ENCODE assay signal across 1 cellular context in genomic region chr2:64751286-64752260, GRCh38.
TF ChIP-seq lines count a peak whose summit lies in the region.

No MANE protein-coding gene starts in this region.

TF ChIP-seq in HepG2, 621 proteins besides CTCF, POLR2A, EP300 and RAD21 (continued from another document and continues in another):
- TF ChIP-seq, protein P1, sequence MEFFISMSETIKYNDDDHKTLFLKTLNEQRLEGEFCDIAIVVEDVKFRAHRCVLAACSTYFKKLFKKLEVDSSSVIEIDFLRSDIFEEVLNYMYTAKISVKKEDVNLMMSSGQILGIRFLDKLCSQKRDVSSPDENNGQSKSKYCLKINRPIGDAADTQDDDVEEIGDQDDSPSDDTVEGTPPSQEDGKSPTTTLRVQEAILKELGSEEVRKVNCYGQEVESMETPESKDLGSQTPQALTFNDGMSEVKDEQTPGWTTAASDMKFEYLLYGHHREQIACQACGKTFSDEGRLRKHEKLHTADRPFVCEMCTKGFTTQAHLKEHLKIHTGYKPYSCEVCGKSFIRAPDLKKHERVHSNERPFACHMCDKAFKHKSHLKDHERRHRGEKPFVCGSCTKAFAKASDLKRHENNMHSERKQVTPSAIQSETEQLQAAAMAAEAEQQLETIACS (CRISPR knock-in tag; IDR thresholded peaks at IDR 0.05), result no peak; the same call in 1 of the 2 replicates
- no peak; the same call in 1 of the 2 replicates for TF ChIP-seq ZNF614 (CRISPR knock-in tag; IDR thresholded peaks at IDR 0.05; ENCODE audit: borderline replicate concordance)
- peak; percentile 85; the same call in 1 of the 2 replicates for TF ChIP-seq MTF2 (CRISPR knock-in tag; IDR thresholded peaks at IDR 0.05; ENCODE audit: borderline replicate concordance)
- TF ChIP-seq BHLHE40 (IDR thresholded peaks at IDR 0.05; ENCODE audit: low read length), result peak; percentile 63
- peak; percentile 79 for TF ChIP-seq POGK (CRISPR knock-in tag; conservative IDR thresholded peaks at IDR 0.05)
- peak; percentile 93; the same call in 1 of the 2 replicates for TF ChIP-seq ZFP41 (CRISPR knock-in tag; IDR thresholded peaks at IDR 0.05; ENCODE audit: borderline replicate concordance)
- TF ChIP-seq PPARG (CRISPR knock-in tag; conservative IDR thresholded peaks at IDR 0.05), result no peak
- peak; percentile 29; the same call in 1 of the 2 replicates for TF ChIP-seq ZNF235 (CRISPR knock-in tag; IDR thresholded peaks at IDR 0.05; ENCODE audit: borderline replicate concordance)
- 0 out of 2 replicates have a peak, but pooled peaks have one; percentile 76 for TF ChIP-seq HES4 (CRISPR knock-in tag; IDR thresholded peaks at IDR 0.05; ENCODE audit: borderline replicate concordance)
- peak; percentile 23; the same call in 1 of the 2 replicates for TF ChIP-seq KAT7 (CRISPR knock-in tag; IDR thresholded peaks at IDR 0.05; ENCODE audit: borderline replicate concordance)
- no peak for TF ChIP-seq RORA (CRISPR knock-in tag; IDR thresholded peaks at IDR 0.05)
- peak; percentile 56 for TF ChIP-seq TEAD3 (CRISPR knock-in tag; optimal IDR thresholded peaks at IDR 0.05; ENCODE audit: borderline replicate concordance)
- TF ChIP-seq ELF3 (CRISPR knock-in tag; IDR thresholded peaks at IDR 0.05), result no peak
- peak; percentile 76 for TF ChIP-seq SRY (CRISPR knock-in tag; IDR thresholded peaks at IDR 0.05)
- TF ChIP-seq U2AF1 (optimal IDR thresholded peaks at IDR 0.05; ENCODE audit: low read depth, low read length), result no peak
- no peak for TF ChIP-seq ZNF260 (CRISPR knock-in tag; IDR thresholded peaks at IDR 0.05; ENCODE audit: borderline replicate concordance, low read depth)
- TF ChIP-seq ZNF772 (CRISPR knock-in tag; IDR thresholded peaks at IDR 0.05), result no peak
- TF ChIP-seq ZNF768 (CRISPR knock-in tag; IDR thresholded peaks at IDR 0.05), result peak; percentile 96
- TF ChIP-seq, protein P2, sequence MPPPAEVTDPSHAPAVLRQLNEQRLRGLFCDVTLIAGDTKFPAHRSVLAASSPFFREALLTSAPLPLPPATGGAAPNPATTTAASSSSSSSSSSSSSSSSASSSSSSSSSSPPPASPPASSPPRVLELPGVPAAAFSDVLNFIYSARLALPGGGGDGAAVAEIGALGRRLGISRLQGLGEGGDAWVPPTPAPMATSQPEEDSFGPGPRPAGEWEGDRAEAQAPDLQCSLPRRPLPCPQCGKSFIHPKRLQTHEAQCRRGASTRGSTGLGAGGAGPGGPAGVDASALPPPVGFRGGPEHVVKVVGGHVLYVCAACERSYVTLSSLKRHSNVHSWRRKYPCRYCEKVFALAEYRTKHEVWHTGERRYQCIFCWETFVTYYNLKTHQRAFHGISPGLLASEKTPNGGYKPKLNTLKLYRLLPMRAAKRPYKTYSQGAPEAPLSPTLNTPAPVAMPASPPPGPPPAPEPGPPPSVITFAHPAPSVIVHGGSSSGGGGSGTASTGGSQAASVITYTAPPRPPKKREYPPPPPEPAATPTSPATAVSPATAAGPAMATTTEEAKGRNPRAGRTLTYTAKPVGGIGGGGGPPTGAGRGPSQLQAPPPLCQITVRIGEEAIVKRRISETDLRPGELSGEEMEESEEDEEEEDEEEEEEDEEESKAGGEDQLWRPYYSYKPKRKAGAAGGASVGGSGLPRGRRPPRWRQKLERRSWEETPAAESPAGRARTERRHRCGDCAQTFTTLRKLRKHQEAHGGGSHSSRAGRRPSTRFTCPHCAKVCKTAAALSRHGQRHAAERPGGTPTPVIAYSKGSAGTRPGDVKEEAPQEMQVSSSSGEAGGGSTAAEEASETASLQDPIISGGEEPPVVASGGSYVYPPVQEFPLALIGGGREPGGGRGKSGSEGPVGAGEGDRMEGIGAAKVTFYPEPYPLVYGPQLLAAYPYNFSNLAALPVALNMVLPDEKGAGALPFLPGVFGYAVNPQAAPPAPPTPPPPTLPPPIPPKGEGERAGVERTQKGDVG (CRISPR knock-in tag; IDR thresholded peaks at IDR 0.05; ENCODE audit: borderline replicate concordance), result peak; percentile 76
- no peak for TF ChIP-seq ZFP36L2 (CRISPR knock-in tag; IDR thresholded peaks at IDR 0.05)
- TF ChIP-seq HMG20A (CRISPR knock-in tag; IDR thresholded peaks at IDR 0.05; ENCODE audit: borderline replicate concordance), result peak; percentile 55; the same call in 1 of the 2 replicates
- no peak for TF ChIP-seq SP1 (IDR thresholded peaks at IDR 0.05)
- peak; percentile 36; the same call in 1 of the 2 replicates for TF ChIP-seq SP1 (CRISPR knock-in tag; IDR thresholded peaks at IDR 0.05)
- TF ChIP-seq, protein P3, sequence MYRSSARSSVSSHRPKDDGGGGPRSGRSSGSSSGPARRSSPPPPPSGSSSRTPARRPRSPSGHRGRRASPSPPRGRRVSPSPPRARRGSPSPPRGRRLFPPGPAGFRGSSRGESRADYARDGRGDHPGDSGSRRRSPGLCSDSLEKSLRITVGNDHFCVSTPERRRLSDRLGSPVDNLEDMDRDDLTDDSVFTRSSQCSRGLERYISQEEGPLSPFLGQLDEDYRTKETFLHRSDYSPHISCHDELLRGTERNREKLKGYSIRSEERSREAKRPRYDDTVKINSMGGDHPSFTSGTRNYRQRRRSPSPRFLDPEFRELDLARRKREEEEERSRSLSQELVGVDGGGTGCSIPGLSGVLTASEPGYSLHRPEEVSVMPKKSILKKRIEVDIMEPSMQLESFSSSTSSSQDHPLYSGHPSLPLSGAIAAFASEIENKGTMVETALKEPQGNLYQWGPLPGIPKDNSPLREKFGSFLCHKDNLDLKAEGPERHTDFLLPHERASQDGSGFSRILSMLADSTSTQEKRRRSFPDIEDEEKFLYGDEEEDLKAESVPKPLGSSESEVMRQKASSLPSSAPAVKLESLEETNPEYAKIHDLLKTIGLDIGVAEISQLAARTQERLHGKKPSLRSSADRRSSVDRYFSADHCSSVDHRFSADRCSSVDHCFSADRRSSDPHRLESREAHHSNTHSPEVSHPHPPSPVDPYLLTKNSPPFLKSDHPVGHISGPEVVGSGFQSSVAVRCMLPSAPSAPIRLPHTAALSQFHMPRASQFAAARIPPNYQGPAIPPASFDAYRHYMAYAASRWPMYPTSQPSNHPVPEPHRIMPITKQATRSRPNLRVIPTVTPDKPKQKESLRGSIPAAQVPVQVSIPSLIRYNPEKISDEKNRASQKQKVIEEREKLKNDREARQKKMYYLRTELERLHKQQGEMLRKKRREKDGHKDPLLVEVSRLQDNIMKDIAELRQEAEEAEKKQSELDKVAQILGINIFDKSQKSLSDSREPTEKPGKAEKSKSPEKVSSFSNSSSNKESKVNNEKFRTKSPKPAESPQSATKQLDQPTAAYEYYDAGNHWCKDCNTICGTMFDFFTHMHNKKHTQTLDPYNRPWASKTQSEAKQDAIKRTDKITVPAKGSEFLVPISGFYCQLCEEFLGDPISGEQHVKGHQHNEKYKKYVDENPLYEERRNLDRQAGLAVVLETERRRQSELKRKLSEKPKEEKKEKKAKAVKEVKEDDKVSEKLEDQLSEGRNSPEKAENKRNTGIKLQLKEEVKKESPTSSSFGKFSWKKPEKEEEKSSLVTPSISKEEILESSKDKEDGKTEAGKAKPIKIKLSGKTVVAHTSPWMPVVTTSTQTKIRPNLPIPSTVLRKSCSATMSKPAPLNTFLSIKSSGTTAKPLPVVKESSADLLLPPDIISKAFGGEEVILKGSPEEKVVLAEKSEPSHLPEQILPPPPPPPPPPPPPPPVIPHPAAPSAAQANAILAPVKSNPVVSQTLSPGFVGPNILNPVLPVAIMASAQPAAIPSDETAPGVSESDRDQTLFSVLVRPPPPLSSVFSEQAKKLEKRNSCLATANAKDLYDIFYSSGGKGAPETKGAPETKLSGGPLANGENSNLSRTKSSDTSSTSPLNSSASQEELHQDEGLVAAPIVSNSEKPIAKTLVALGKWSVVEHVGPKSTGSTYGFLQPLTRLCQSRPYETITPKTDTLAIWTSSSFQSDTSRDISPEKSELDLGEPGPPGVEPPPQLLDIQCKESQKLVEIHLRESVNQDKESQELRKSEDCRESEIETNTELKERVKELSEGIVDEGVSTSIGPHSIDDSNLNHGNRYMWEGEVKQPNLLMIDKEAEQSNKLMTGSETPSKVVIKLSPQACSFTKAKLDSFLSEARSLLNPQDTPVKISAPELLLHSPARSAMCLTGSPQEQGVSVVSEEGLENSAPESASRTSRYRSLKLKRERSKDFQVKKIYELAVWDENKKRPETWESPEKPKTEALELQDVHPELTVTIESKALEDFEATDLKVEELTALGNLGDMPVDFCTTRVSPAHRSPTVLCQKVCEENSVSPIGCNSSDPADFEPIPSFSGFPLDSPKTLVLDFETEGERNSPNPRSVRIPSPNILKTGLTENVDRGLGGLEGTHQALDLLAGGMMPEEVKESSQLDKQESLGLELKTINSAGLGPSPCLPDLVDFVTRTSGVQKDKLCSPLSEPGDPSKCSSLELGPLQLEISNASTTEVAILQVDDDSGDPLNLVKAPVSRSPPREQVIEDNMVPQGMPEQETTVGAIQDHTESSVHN (CRISPR knock-in tag; IDR thresholded peaks at IDR 0.05), result no peak
- TF ChIP-seq THRA (CRISPR knock-in tag; IDR thresholded peaks at IDR 0.05; ENCODE audit: borderline replicate concordance), result peak; percentile 52; the same call in 1 of the 2 replicates
- TF ChIP-seq KDM2A (CRISPR knock-in tag; IDR thresholded peaks at IDR 0.05; ENCODE audit: borderline replicate concordance, low read depth), result peak; percentile 89; the same call in 1 of the 2 replicates
- no peak; the same call in 1 of the 2 replicates for TF ChIP-seq TOPORS (CRISPR knock-in tag; IDR thresholded peaks at IDR 0.05)
- TF ChIP-seq ZNF230 (CRISPR knock-in tag; IDR thresholded peaks at IDR 0.05), result peak; percentile 95
- TF ChIP-seq ZNF317 (CRISPR knock-in tag; IDR thresholded peaks at IDR 0.05), result peak; percentile 78
- TF ChIP-seq, protein P4, sequence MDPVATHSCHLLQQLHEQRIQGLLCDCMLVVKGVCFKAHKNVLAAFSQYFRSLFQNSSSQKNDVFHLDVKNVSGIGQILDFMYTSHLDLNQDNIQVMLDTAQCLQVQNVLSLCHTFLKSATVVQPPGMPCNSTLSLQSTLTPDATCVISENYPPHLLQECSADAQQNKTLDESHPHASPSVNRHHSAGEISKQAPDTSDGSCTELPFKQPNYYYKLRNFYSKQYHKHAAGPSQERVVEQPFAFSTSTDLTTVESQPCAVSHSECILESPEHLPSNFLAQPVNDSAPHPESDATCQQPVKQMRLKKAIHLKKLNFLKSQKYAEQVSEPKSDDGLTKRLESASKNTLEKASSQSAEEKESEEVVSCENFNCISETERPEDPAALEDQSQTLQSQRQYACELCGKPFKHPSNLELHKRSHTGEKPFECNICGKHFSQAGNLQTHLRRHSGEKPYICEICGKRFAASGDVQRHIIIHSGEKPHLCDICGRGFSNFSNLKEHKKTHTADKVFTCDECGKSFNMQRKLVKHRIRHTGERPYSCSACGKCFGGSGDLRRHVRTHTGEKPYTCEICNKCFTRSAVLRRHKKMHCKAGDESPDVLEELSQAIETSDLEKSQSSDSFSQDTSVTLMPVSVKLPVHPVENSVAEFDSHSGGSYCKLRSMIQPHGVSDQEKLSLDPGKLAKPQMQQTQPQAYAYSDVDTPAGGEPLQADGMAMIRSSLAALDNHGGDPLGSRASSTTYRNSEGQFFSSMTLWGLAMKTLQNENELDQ (CRISPR knock-in tag; IDR thresholded peaks at IDR 0.05; ENCODE audit: borderline replicate concordance), result no peak
- no peak for TF ChIP-seq AGO1 (IDR thresholded peaks at IDR 0.05; ENCODE audit: low read depth, low read length, poor library complexity, severe bottlenecking)
- no peak for TF ChIP-seq ELK4 (CRISPR knock-in tag; IDR thresholded peaks at IDR 0.05; ENCODE audit: borderline replicate concordance)
- TF ChIP-seq ZNF138 (CRISPR knock-in tag; IDR thresholded peaks at IDR 0.05; ENCODE audit: low read depth), result peak; percentile 77; the same call in 1 of the 2 replicates
- TF ChIP-seq NFE2L2 (IDR thresholded peaks at IDR 0.05; ENCODE audit: low read length), result no peak
- peak; percentile 39; the same call in 1 of the 2 replicates for TF ChIP-seq RARA (CRISPR knock-in tag; IDR thresholded peaks at IDR 0.05)
- no peak for TF ChIP-seq NPAS2 (CRISPR knock-in tag; IDR thresholded peaks at IDR 0.05; ENCODE audit: borderline replicate concordance)
- TF ChIP-seq ZNF709 (CRISPR knock-in tag; IDR thresholded peaks at IDR 0.05), result no peak
- no peak; the same call in 1 of the 2 replicates for TF ChIP-seq TAF1 (CRISPR knock-in tag; IDR thresholded peaks at IDR 0.05)
- TF ChIP-seq HMGXB4 (CRISPR knock-in tag; IDR thresholded peaks at IDR 0.05; ENCODE audit: borderline replicate concordance in 1 of 2, low read depth in 1 of 2), result peak in 1 of 2 experiments; percentile 81; a peak in 2 of 4 replicates
